Comparison of ENCODE assay signal across 18 cellular contexts in genomic region chr2:140248623-140249022, GRCh38.
"Had no signal": no experiment of that assay in that cellular context is flagged by ENCODE, and none has a peak within 500 bp of the region (broad histone marks: within the 10 kb centered on the region; RNA-seq: fewer than 3 reads in every experiment).

No MANE protein-coding gene starts in this region.

- H3K27ac ChIP-seq: adrenal gland, hepatocyte, prostate gland, skin epidermis, vagina had no signal

- DNase-seq: activated CD4-positive, alpha-beta T cell treated with anti-CD3 and anti-CD28 coated beads for 1 hour; activated gamma-delta T cell treated with Interleukin-2 at 50 U/mL for 16 hours; activated T-cell treated with anti-CD3 and anti-CD28 coated beads, Interleukin-2, amount 50 U/mL, for 1 hour; adrenal gland; cortex of kidney; effector CD4-positive, alpha-beta T cell; erythroblast; midbrain; natural killer cell; stimulated activated CD4-positive, alpha-beta T cell treated with anti-CD3 and anti-CD28 coated beads, Interleukin-2, amount 100 ng/mL, for 24 hours; stimulated activated naive CD8-positive, alpha-beta T cell treated with anti-CD3 and anti-CD28 coated beads, Interleukin-15, amount 100 ng/mL, for 72 hours; T-helper 9 cell had no signal

- H3K4me1 ChIP-seq: adrenal gland, prostate gland, vagina had no signal

- H3K27me3 ChIP-seq: adrenal gland, hepatocyte, vagina had no signal

- H3K4me3 ChIP-seq: adrenal gland, hepatocyte, prostate gland, skin epidermis, vagina had no signal

- H3K36me3 ChIP-seq: adrenal gland, prostate gland, vagina had no signal

- H3K9me3 ChIP-seq: adrenal gland, prostate gland, vagina had no signal

- ATAC-seq: activated naive CD4-positive, alpha-beta T cell treated with anti-CD3 and anti-CD28 coated beads, Interleukin-2, amount 50 U/mL, for 72 hours; natural killer cell; stimulated activated effector memory CD8-positive, alpha-beta T cell treated with anti-CD3 and anti-CD28 coated beads, Interleukin-12 subunit alpha, Interleukin-12 subunit beta, amount 100 ng/mL, for 72 hours; stimulated activated naive CD8-positive, alpha-beta T cell treated with anti-CD3 and anti-CD28 coated beads, Interleukin-15, amount 100 ng/mL, for 72 hours had no signal
